ENCODE assay signal across 11 cellular contexts in genomic region chr10:61837748-61838055, GRCh38.
DNase-seq lines count a peak whose midpoint lies in the region; ATAC-seq and TF ChIP-seq lines count a peak whose summit lies in the region.
"Had no signal": no experiment of that assay in that cellular context is flagged by ENCODE, and none has a peak within 500 bp of the region (broad histone marks: within the 10 kb centered on the region; RNA-seq: fewer than 3 reads in every experiment).

No MANE protein-coding gene starts in this region.

- H3K79me2 ChIP-seq in parathyroid adenoma (no peaks in the 10 kb centered on the region), GM23338 (replicated peaks; ENCODE audit: insufficient read depth) (no peaks in the 10 kb centered on the region)

- H3K9me3 ChIP-seq in A673 (ENCODE audit: low read depth, low read length, poor library complexity, severe bottlenecking) (no peaks in the 10 kb centered on the region), colonic mucosa (no peaks in the 10 kb centered on the region), parathyroid adenoma (ENCODE audit: control insufficient read depth, low read length) (no peaks in the 10 kb centered on the region), heart left ventricle (no peaks in the 10 kb centered on the region)

- H3K4me1 ChIP-seq in A673 (ENCODE audit: insufficient read depth, low read length, poor library complexity, severe bottlenecking) (peaks cover 39% of the 10 kb centered on the region), colonic mucosa (no peaks in the 10 kb centered on the region), parathyroid adenoma (peaks cover 19% of the 10 kb centered on the region), GM23338 (ENCODE audit: insufficient read depth) (peaks cover 6% of the 10 kb centered on the region; the same call in 1 of the 2 replicates), heart left ventricle (peaks cover 0 to 24% (median 3%) of the 10 kb centered on the region in 12 donors)

- peaks cover 9% of the 10 kb centered on the region for H3K27me3 Mint-ChIP-seq in GM23338 (ENCODE audit: insufficient read depth, low read depth, poor library complexity)
- H3K27me3 Mint-ChIP-seq: B cell had no signal

- H3K27ac Mint-ChIP-seq in GM23338 = no peak overlapping the region
- H3K27ac Mint-ChIP-seq: B cell, nephron progenitor cell had no signal

- CTCF ChIA-PET in A673 (lab: Charles Lee) = interaction anchor here (0.5 to 1.0 kb wide), 2 partner anchors 60 to 65 kb away, joined by 3 read pairs; no protein-coding TSS in a partner anchor

- H3K27me3 ChIP-seq in A673 (replicated peaks; ENCODE audit: insufficient read depth, low read depth, low read length, poor library complexity) (no peaks in the 10 kb centered on the region), colonic mucosa (no peaks in the 10 kb centered on the region), parathyroid adenoma (ENCODE audit: control insufficient read depth, insufficient read depth, low read length) (no peaks in the 10 kb centered on the region), GM23338 (ENCODE audit: insufficient read depth) (no peaks in the 10 kb centered on the region), heart left ventricle (no peaks in the 10 kb centered on the region)

- intact Hi-C loops in A673 (cut with micrococcal nuclease; ENCODE audit: unreplicated experiment) (loop anchor here (2.0 to 10.0 kb wide), 5 partner anchors 61 to 1013 kb away; no protein-coding TSS in a partner anchor), colonic mucosa (cut with DNase I) (loop anchor here (5.0 kb wide), 1 partner anchor 85 kb away; no protein-coding TSS in a partner anchor), heart left ventricle (cut with DNase I) (loop anchor here in 3 of 10 donors (10.0 kb wide), 2 partner anchors 73 to 83 kb away; no protein-coding TSS in a partner anchor), sciatic nerve (cut with DNase I) (no loop called here)

- ATAC-seq in GM23338 (no peak), heart left ventricle (no peak), sciatic nerve (no peak)

- peak; percentile 61 for DNase-seq in A673 (ENCODE audit: low spot score)
- peak; percentile 20 for DNase-seq in HuH-7.5 (ENCODE audit: low spot score)
- DNase-seq in colonic mucosa = no peak
- DNase-seq in GM23338 (ENCODE audit: low spot score) = no peak
- no peak for DNase-seq in DMS153 (lab: John Stamatoyannopoulos, UW)
- DNase-seq in heart left ventricle = no peak
- no peak for DNase-seq in sciatic nerve (ENCODE audit: low spot score)
- DNase-seq: nephron progenitor cell; stimulated activated CD4-positive, alpha-beta T cell treated with anti-CD3 and anti-CD28 coated beads, Interleukin-4, amount 100 ng/mL, for 1 hour had no signal

- peaks cover 21% of the 10 kb centered on the region for H3K4me1 Mint-ChIP-seq in GM23338

- H3K4me3 ChIP-seq in A673 (ENCODE audit: low read depth, low read length, poor library complexity, severe bottlenecking) (peak overlapping the region; percentile 23), colonic mucosa (no peak overlapping the region), parathyroid adenoma (ENCODE audit: low read depth, low read length) (no peak overlapping the region), GM23338 (no peak overlapping the region), heart left ventricle (no peak overlapping the region)

- peak overlapping the region; percentile 17 for H3K4me2 ChIP-seq in parathyroid adenoma (ENCODE audit: low read length)
- H3K4me2 ChIP-seq in GM23338 = no peak overlapping the region

- H3K9ac ChIP-seq in colonic mucosa (ENCODE audit: low read depth in 2 of 2, low read length in 2 of 2) (no peak overlapping the region), parathyroid adenoma (no peak overlapping the region)

- 52 to 70% (median 56%) methylated on average over 4 to 5 of the region's 5 CpGs for WGBS in heart left ventricle, 4 donors

- H3K36me3 ChIP-seq in A673 (ENCODE audit: insufficient read depth, low read length, poor library complexity, severe bottlenecking) (no peaks in the 10 kb centered on the region), colonic mucosa (no peaks in the 10 kb centered on the region), parathyroid adenoma (ENCODE audit: control insufficient read depth, insufficient read depth, low read length) (no peaks in the 10 kb centered on the region), GM23338 (ENCODE audit: insufficient read depth) (no peaks in the 10 kb centered on the region), heart left ventricle (no peaks in the 10 kb centered on the region)

- no peaks in the 10 kb centered on the region for H3K9me3 Mint-ChIP-seq in GM23338
- H3K9me3 Mint-ChIP-seq: nephron progenitor cell had no signal

- H3K27ac ChIP-seq in A673 (ENCODE audit: low read depth, low read length, poor library complexity, severe bottlenecking) (peak overlapping the region; percentile 76), colonic mucosa (peak overlapping the region; percentile 50), parathyroid adenoma (no peak overlapping the region), GM23338 (ENCODE audit: low read depth) (no peak overlapping the region), heart left ventricle (peak overlapping the region in 4 of 12 donors; percentile 15 to 58 (median 19))

- H4K20me1 ChIP-seq in GM23338 (replicated peaks; ENCODE audit: insufficient read depth) = no peaks in the 10 kb centered on the region

- H3K36me3 Mint-ChIP-seq in GM23338 (ENCODE audit: low read depth) = no peaks in the 10 kb centered on the region

- no peaks in the 10 kb centered on the region for H3F3A ChIP-seq in GM23338 (replicated peaks; ENCODE audit: low read depth)

- H2AFZ ChIP-seq in parathyroid adenoma = no peak overlapping the region
- H2AFZ ChIP-seq in GM23338 = no peak overlapping the region

- H3K9me2 ChIP-seq in GM23338 (ENCODE audit: insufficient read depth) = no peaks in the 10 kb centered on the region

- TF ChIP-seq CTCF in A673 (conservative IDR thresholded peaks at IDR 0.05; ENCODE audit: low read depth, low read length) = no peak
- TF ChIP-seq CTCF in colonic mucosa (IDR thresholded peaks at IDR 0.05) = no peak
- no peak for TF ChIP-seq CTCF in parathyroid adenoma (IDR thresholded peaks at IDR 0.05)
- TF ChIP-seq CTCF in GM23338 (conservative IDR thresholded peaks at IDR 0.05; ENCODE audit: low read depth in 2 of 2) = no peak
- TF ChIP-seq CTCF in heart left ventricle (IDR thresholded peaks at IDR 0.05) = no peak

- H3K4me3 Mint-ChIP-seq in GM23338 = no peak overlapping the region
- H3K4me3 Mint-ChIP-seq: B cell, nephron progenitor cell had no signal

- POLR2A ChIA-PET in A673 (lab: Charles Lee; ENCODE audit: low non-redundant PET) = interaction anchor here (0.7 kb wide), 1 partner anchor 1358 kb away, joined by 3 read pairs; no protein-coding TSS in a partner anchor

- no peak for TF ChIP-seq POLR2A in heart left ventricle (IDR thresholded peaks at IDR 0.05)

- BruUV-seq in A673 (replicated peaks; lab: Mats Ljungman, UMichigan) = no TSS peak

TF ChIP-seq in GM23338, 12 proteins besides CTCF, POLR2A, EP300 and RAD21:
- TF ChIP-seq ZNF331 (CRISPR knock-in tag; IDR thresholded peaks at IDR 0.05; ENCODE audit: low read depth) = no peak
TF ChIP-seq in GM23338: peak in this region for 0.

Comparison
In these comparisons a context has a peak if more than half of its experiments do, and no peak if none do; other contexts are left out.
1. DNase-seq: peak in A673 (single experiment) and HuH-7.5 (single experiment); none in colonic mucosa (single experiment), GM23338 (single experiment), DMS153 (single experiment), heart left ventricle (0 of 5) and sciatic nerve (single experiment).
2. H3K27ac ChIP-seq: peak in A673 (single experiment) and colonic mucosa (single experiment); none in parathyroid adenoma (single experiment) and GM23338 (single experiment).